1 cellular context compared by ENCODE assay signal in genomic region chr11:122755941-122756340, GRCh38.
TF ChIP-seq lines count a peak whose summit lies in the region.

No MANE protein-coding gene starts in this region.

TF ChIP-seq in K562, 482 proteins besides CTCF, POLR2A, EP300 and RAD21 (continued from another document):
- TF ChIP-seq FOXK2 (conservative IDR thresholded peaks at IDR 0.05 in 1 of 2, IDR thresholded peaks at IDR 0.05 in 1 of 2; ENCODE audit: low read depth in 2 of 2) (no peak), ZNF583 (CRISPR knock-in tag; IDR thresholded peaks at IDR 0.05) (no peak), COPS2 (conservative IDR thresholded peaks at IDR 0.05) (no peak), ZNF764 (CRISPR knock-in tag; IDR thresholded peaks at IDR 0.05; ENCODE audit: low read depth) (no peak), ZNF124 (CRISPR knock-in tag; IDR thresholded peaks at IDR 0.05) (no peak), XRCC4 (IDR thresholded peaks at IDR 0.05; ENCODE audit: extremely low read depth, insufficient read depth, insufficient read length) (no peak), NCOA2 (IDR thresholded peaks at IDR 0.05; ENCODE audit: partially characterized antibody in 2 of 2) (no peak), HOMEZ (CRISPR knock-in tag; IDR thresholded peaks at IDR 0.05) (no peak), FOXA3 (CRISPR knock-in tag; conservative IDR thresholded peaks at IDR 0.05 in 1 of 2, IDR thresholded peaks at IDR 0.05 in 1 of 2) (no peak), SMARCE1 (IDR thresholded peaks at IDR 0.05) (no peak), HINFP (tag; conservative IDR thresholded peaks at IDR 0.05; ENCODE audit: low read depth) (no peak)
